In the genomic region with DNA sequence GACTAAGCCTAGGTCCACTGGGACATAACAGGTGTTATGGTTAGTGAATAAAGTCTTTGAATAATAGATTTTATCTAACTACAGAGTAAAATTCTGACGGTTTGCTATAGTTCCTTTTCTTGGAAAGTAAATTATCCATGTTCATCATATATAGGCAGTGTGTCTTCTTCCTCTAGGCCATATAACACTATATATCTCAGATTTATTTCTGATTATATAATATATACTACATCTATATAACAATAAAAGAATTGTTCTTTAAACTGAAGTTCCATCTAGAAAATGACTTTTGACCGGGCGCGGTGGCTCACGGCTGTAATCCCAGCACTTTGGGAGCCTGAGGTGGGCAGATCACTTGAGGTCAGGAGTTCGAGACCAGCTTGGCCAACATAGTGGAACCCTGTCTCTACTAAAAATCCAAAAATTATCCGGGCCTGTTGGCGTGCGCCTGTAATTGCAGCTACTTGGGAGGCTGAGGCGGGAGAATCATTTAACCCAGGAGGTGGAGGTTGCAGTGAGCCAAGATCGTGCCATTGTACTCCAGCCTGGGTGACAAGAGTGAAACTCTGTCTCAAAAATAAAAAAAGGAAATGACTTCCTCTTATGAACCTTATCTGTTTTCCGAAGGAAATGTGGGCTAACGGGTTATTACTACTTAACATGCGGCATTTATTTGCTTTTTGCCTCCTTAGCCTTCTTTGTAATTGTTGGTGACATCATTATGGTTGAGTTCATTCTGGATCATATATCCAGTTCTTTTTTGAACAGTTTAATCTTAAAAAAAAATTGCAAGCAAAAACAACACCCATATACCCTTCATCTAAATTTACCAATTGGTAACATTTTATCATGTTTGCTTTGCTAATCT, we compare ENCODE assay signal across 1 cellular context.
A peak's percentile ranks its signal among the peaks of the same experiment; 100 is the strongest.
TF ChIP-seq lines count a peak whose summit lies in the region.

No MANE protein-coding gene starts in this region.

TF ChIP-seq in HepG2, 621 proteins besides CTCF, POLR2A, EP300 and RAD21:
- TF ChIP-seq ATF7 (IDR thresholded peaks at IDR 0.05) (peak; percentile 59), ATF7 (CRISPR knock-in tag; IDR thresholded peaks at IDR 0.05) (no peak), CEBPB (IDR thresholded peaks at IDR 0.05; ENCODE audit: borderline replicate concordance, low read depth, low read length) (no peak)
